ENCODE assay signal across 19 cellular contexts in the genomic region with DNA sequence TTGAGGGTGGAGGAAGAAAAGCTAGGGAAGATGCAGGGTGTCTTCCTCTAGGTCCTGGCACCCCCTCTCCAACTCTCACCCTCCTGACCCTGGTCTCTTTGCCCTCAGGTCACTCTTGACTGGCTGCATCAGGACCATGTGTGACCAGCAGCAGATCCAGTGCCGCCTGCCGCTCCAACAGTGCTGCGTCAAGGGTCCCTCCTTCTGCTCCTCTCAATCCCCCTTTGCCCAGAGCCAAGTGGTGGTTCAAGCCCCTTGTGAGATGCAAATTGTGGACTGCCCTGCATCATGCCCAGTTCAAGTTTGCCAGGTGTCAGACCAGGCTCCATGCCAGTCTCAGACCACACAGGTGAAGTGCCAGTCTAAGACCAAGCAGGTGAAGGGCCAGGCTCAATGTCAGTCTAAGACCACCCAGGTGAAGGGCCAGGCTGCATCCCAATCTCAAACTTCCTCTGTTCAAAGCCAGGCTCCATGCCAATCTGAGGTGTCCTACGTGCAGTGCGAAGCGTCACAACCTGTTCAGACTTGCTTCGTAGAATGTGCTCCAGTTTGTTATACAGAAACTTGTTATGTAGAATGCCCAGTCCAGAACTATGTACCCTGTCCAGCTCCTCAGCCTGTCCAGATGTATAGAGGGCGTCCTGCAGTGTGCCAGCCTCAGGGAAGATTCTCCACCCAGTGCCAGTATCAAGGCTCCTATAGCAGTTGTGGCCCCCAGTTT. TPM values are rescaled to one million over a fixed set of nuclear protein-coding genes. Genes with fewer than 3 reads are reported as not detected.
DNase-seq lines count a peak whose midpoint lies in the region; ATAC-seq, FAIRE-seq and TF ChIP-seq lines count a peak whose summit lies in the region.
"Had no signal": no experiment of that assay in that cellular context is flagged by ENCODE, and none has a peak within 500 bp of the region (broad histone marks: within the 10 kb centered on the region; RNA-seq: fewer than 3 reads in every experiment).

No MANE protein-coding gene starts in this region.

- H3K27ac ChIP-seq in RWPE1: peak overlapping the region; percentile 30
- peak overlapping the region in 3 of 4 donors; percentile 39 to 60 (median 44) for H3K27ac ChIP-seq in esophagus squamous epithelium
- H3K27ac ChIP-seq: A549, C4-2B, GM23248, HL-60 had no signal

- CTCF ChIA-PET in RWPE1 (lab: Yijun Ruan, JAX): interaction anchor here (0.5 to 2.1 kb wide), 2 partner anchors 106 to 127 kb away, joined by 3 to 8 read pairs; no protein-coding TSS in a partner anchor

- ATAC-seq in stimulated activated memory B cell treated with anti-CD40 and anti-IgM and Interleukin-4, amounts not matched to agents 10 μg/mL and 1 μg/mL and 100 μg/mL, for 72 hours: peak; percentile 43
- ATAC-seq in GM19452 (IDR thresholded peaks at IDR 0.05; ENCODE audit: unreplicated experiment) (no peak), left lobe of liver (no peak)
- ATAC-seq: A549, GM12878 had no signal

- H3K27me3 ChIP-seq in bronchial epithelial cell (ENCODE audit: control insufficient read depth, insufficient read depth, low read length) (no peaks in the 10 kb centered on the region), esophagus squamous epithelium (peaks cover 0 to 3% (median 0%) of the 10 kb centered on the region in 4 donors)
- H3K27me3 ChIP-seq: BE2C had no signal

- peaks cover 0 to 47% (median 0%) of the 10 kb centered on the region in 3 donors for H3K4me1 ChIP-seq in esophagus squamous epithelium
- H3K4me1 ChIP-seq: A549, BE2C had no signal

- no peaks in the 10 kb centered on the region for H3K9me3 ChIP-seq in esophagus squamous epithelium
- H3K9me3 ChIP-seq: A549, BE2C had no signal

- DNase-seq in RWPE1 (ENCODE audit: low spot score) (peak; percentile 58), bronchial epithelial cell (ENCODE audit: low read depth) (peak; percentile 87), esophagus squamous epithelium (lab: John Stamatoyannopoulos, UW) (no peak), A172 (ENCODE audit: low spot score) (no peak), retina (no peak), left lobe of liver (ENCODE audit: low spot score) (no peak)
- DNase-seq: BE2C; CD4-positive, alpha-beta memory T cell; DMS79; GM23248 had no signal

- H3K36me3 ChIP-seq in bronchial epithelial cell (ENCODE audit: control insufficient read depth, insufficient read depth, low read length) (no peaks in the 10 kb centered on the region), esophagus squamous epithelium (no peaks in the 10 kb centered on the region)
- H3K36me3 ChIP-seq: BE2C had no signal

- FAIRE-seq in bronchial epithelial cell (lab: Jason Lieb, UNC): peak; percentile 98
- FAIRE-seq: A549, GM12878, GM18507, H54 had no signal

- no peak overlapping the region for H3K4me3 ChIP-seq in bronchial epithelial cell (ENCODE audit: low read depth, low read length)
- no peak overlapping the region for H3K4me3 ChIP-seq in esophagus squamous epithelium
- H3K4me3 ChIP-seq: A549, GM12878, GM23248 had no signal

- intact Hi-C loops in esophagus squamous epithelium (cut with DNase I): no loop called here

- no peak overlapping the region for H3K27ac Mint-ChIP-seq in stimulated activated memory B cell treated with anti-CD40 and anti-IgM and Interleukin-4, amounts not matched to agents 10 μg/mL and 1 μg/mL and 100 μg/mL, for 72 hours
- H3K27ac Mint-ChIP-seq: CD4-positive, alpha-beta memory T cell had no signal

- H3K4me3 Mint-ChIP-seq in stimulated activated memory B cell treated with anti-CD40 and anti-IgM and Interleukin-4, amounts not matched to agents 10 μg/mL and 1 μg/mL and 100 μg/mL, for 72 hours: no peak overlapping the region
- H3K4me3 Mint-ChIP-seq: CD4-positive, alpha-beta memory T cell had no signal

- TF ChIP-seq POLR2A in esophagus squamous epithelium (IDR thresholded peaks at IDR 0.05): no peak

- no peaks in the 10 kb centered on the region for H3K9me3 Mint-ChIP-seq in stimulated activated memory B cell treated with anti-CD40 and anti-IgM and Interleukin-4, amounts not matched to agents 10 μg/mL and 1 μg/mL and 100 μg/mL, for 72 hours

- 60 to 69% methylated on average over 6 to 7 of the region's 8 CpGs for WGBS in esophagus squamous epithelium, 2 donors

- TF ChIP-seq CTCF in RWPE1 (conservative IDR thresholded peaks at IDR 0.05; ENCODE audit: low read depth) (no peak), bronchial epithelial cell (IDR thresholded peaks at IDR 0.05; ENCODE audit: insufficient read depth, low read length, severe bottlenecking) (no peak), esophagus squamous epithelium (IDR thresholded peaks at IDR 0.05) (no peak)

- POLR2A ChIA-PET in RWPE1 (lab: Yijun Ruan, JAX; ENCODE audit: low non-redundant PET): no interaction called here

- no peaks in the 10 kb centered on the region for H3K4me1 Mint-ChIP-seq in stimulated activated memory B cell treated with anti-CD40 and anti-IgM and Interleukin-4, amounts not matched to agents 10 μg/mL and 1 μg/mL and 100 μg/mL, for 72 hours
- H3K4me1 Mint-ChIP-seq: CD4-positive, alpha-beta memory T cell had no signal

- no peaks in the 10 kb centered on the region for H3K36me3 Mint-ChIP-seq in stimulated activated memory B cell treated with anti-CD40 and anti-IgM and Interleukin-4, amounts not matched to agents 10 μg/mL and 1 μg/mL and 100 μg/mL, for 72 hours
- H3K36me3 Mint-ChIP-seq: CD4-positive, alpha-beta memory T cell had no signal

- peaks cover 65% of the 10 kb centered on the region for H3K27me3 Mint-ChIP-seq in stimulated activated memory B cell treated with anti-CD40 and anti-IgM and Interleukin-4, amounts not matched to agents 10 μg/mL and 1 μg/mL and 100 μg/mL, for 72 hours

RNA-seq across cellular contexts. Expression of a gene that starts 1.8 kb away (rescaled TPM):
- total RNA-seq in bronchial epithelial cell (not detected in 2 replicates), esophagus squamous epithelium (1 to 10 TPM in 2 of 4 donors, under 1 TPM in 2; 0.09 to 3.7 (median 1.2) TPM), left lobe of liver (not detected)
- total RNA-seq in A172 (2014; rRNA removed; shearing (Covaris generic)): not detected in 2 replicates
- total RNA-seq: CD4-positive, alpha-beta memory T cell; G401; GM12878 had no signal

RNA-seq across cellular contexts. Expression of a gene that starts 15.3 kb away (rescaled TPM):
- total RNA-seq in bronchial epithelial cell (not detected in 2 replicates), esophagus squamous epithelium (not detected), left lobe of liver (not detected)
- not detected in 2 replicates for total RNA-seq in A172 (2014; rRNA removed; shearing (Covaris generic))
- total RNA-seq: CD4-positive, alpha-beta memory T cell; G401; GM12878; GM23248 had no signal

RNA-seq across cellular contexts. Expression of a gene that starts 26.4 kb away (rescaled TPM):
- total RNA-seq in bronchial epithelial cell (not detected in 2 replicates), esophagus squamous epithelium (not detected), left lobe of liver (not detected)
- not detected in 2 replicates for total RNA-seq in A172 (2014; rRNA removed; shearing (Covaris generic))
- total RNA-seq: CD4-positive, alpha-beta memory T cell; G401; GM23248 had no signal

RNA-seq across cellular contexts. Expression of a gene that starts 36.9 kb away (rescaled TPM):
- not detected in 2 replicates for total RNA-seq in bronchial epithelial cell
- total RNA-seq in esophagus squamous epithelium: not detected
- not detected in 2 replicates for total RNA-seq in A172 (2014; rRNA removed; shearing (Covaris generic))
- total RNA-seq in left lobe of liver: not detected
- total RNA-seq: CD4-positive, alpha-beta memory T cell; G401; GM12878; GM23248 had no signal

RNA-seq across cellular contexts. Expression of a gene that starts 46.8 kb away (rescaled TPM):
- total RNA-seq in bronchial epithelial cell: 0.26 TPM in 1 of 2 replicates, not detected in the other
- total RNA-seq in esophagus squamous epithelium: under 1 TPM in 1 of 4 donors, not detected in 3; 0.57 TPM
- total RNA-seq in A172 (2014; rRNA removed; shearing (Covaris generic)): not detected in 2 replicates
- total RNA-seq in left lobe of liver: not detected
- total RNA-seq: CD4-positive, alpha-beta memory T cell; G401; GM23248 had no signal

Comparison
In these comparisons a context has a peak if more than half of its experiments do, and no peak if none do; other contexts are left out.
1. DNase-seq: peak in RWPE1 (single experiment) and bronchial epithelial cell (single experiment); none in esophagus squamous epithelium (single experiment), A172 (single experiment), retina (single experiment) and left lobe of liver (single experiment).